Comparison of ENCODE assay signal across 9 cellular contexts in the genomic region with DNA sequence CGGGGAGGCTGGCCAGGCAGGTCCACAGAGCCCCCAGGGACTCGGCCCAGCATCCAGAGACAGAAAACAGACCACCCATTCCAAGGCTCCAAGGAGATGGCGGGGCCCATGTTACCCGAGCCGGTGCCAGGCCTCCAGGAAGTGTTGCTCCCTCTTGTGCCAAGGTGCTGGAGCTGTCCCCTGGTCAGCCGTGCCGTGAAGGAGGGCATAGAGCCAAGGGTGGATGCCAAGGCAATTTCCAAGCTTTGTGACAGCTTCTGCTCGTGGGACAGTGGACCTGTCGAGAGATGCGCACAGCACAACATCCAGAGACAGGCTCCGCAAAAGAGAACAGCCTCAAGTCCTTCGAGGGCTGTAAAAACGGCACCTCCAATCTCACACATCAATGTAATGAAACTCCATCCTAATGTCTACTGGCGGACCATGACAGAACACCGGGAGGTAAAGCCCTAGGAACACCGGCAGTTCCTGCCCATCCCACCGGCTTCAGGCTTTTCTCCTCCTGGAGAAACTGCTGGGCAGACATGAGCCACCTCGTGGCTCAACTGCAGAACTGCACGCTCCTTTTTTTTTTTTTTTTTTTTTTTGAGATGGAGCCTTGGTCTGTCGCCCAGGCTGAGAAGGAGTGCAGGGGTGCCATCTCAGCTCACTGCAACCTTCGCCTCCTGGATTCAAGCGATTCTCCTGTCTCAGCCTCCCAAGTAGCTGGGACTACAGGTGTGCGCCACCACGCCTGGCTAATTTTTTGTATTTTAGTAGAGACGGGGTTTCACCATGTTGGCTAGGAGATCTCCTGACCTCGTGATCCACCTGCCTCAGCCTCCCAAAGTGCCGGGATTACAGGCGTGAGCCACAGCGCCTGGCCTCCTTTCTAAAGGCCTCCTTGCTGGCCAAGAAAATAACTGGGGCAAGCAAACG. TPM values are rescaled to one million over a fixed set of nuclear protein-coding genes. Genes with fewer than 3 reads are reported as not detected.
DNase-seq lines count a peak whose midpoint lies in the region; ATAC-seq and TF ChIP-seq lines count a peak whose summit lies in the region.
"Had no signal": no experiment of that assay in that cellular context is flagged by ENCODE, and none has a peak within 500 bp of the region (broad histone marks: within the 10 kb centered on the region; RNA-seq: fewer than 3 reads in every experiment).

No MANE protein-coding gene starts in this region.

- H3K36me3 ChIP-seq in adrenal gland (replicated peaks in 1 of 2) (no peaks in the 10 kb centered on the region), left ventricle myocardium inferior (peaks cover 6% of the 10 kb centered on the region), sigmoid colon (peaks cover 0 to 33% (median 2%) of the 10 kb centered on the region in 4 donors)

- in situ Hi-C loops in GM13976 (cut with MboI; ENCODE audit: low sequenced_read_pairs, unreplicated experiment) = no loop called here

- H3K4me1 ChIP-seq in adrenal gland (replicated peaks in 1 of 2) (peaks cover 23 to 33% of the 10 kb centered on the region in 2 donors), left ventricle myocardium inferior (peaks cover 15% of the 10 kb centered on the region), sigmoid colon (peaks cover 0 to 13% (median 8%) of the 10 kb centered on the region in 4 donors)

- H3K27me3 ChIP-seq in adrenal gland = no peaks in the 10 kb centered on the region
- H3K27me3 ChIP-seq in left ventricle myocardium inferior (ENCODE audit: low read depth) = no peaks in the 10 kb centered on the region
- H3K27me3 ChIP-seq in sigmoid colon = no peaks in the 10 kb centered on the region

- intact Hi-C loops in adrenal gland (cut with DNase I) (loop anchor here in 1 of 2 donors (10.0 kb wide), 1 partner anchor 61 kb away; no protein-coding TSS in a partner anchor), left ventricle myocardium inferior (cut with micrococcal nuclease) (loop anchor here (10.0 kb wide), 1 partner anchor 61 kb away; no protein-coding TSS in a partner anchor), sigmoid colon (cut with DNase I) (loop anchor here (2.0 kb wide), 1 partner anchor 61 kb away; no protein-coding TSS in a partner anchor)

- 39 to 46% (median 46%) methylated on average over 23 to 30 of the region's 30 CpGs for WGBS in adrenal gland, 4 donors
- WGBS in sigmoid colon, 2 donors = 54 to 59% methylated on average over 30 of the region's 30 CpGs

- no peak for ATAC-seq in HG03565 (IDR thresholded peaks at IDR 0.05; ENCODE audit: unreplicated experiment)

- TF ChIP-seq POLR2A in adrenal gland (IDR thresholded peaks at IDR 0.05) = no peak
- no peak for TF ChIP-seq POLR2A in sigmoid colon (IDR thresholded peaks at IDR 0.05)

- no peaks in the 10 kb centered on the region for H3K9me3 ChIP-seq in adrenal gland (replicated peaks in 1 of 3)
- H3K9me3 ChIP-seq in left ventricle myocardium inferior (replicated peaks) = no peaks in the 10 kb centered on the region
- no peaks in the 10 kb centered on the region for H3K9me3 ChIP-seq in sigmoid colon

- H3K27ac ChIP-seq in C4-2B (no peak overlapping the region), adrenal gland (peak overlapping the region; percentile 10 to 94 (median 90)), left ventricle myocardium inferior (replicated peaks) (no peak overlapping the region), sigmoid colon (no peak overlapping the region)

- H3K4me3 ChIP-seq in adrenal gland (no peak overlapping the region), left ventricle myocardium inferior (no peak overlapping the region), sigmoid colon (no peak overlapping the region)

- TF ChIP-seq EP300 in sigmoid colon (IDR thresholded peaks at IDR 0.05) = no peak

- peak; percentile 87 for TF ChIP-seq CTCF in C4-2B (conservative IDR thresholded peaks at IDR 0.05)
- TF ChIP-seq CTCF in GM13976 (IDR thresholded peaks at IDR 0.05; ENCODE audit: borderline replicate concordance, control extremely low read depth, extremely low read depth, insufficient read depth, missing control alignments) = peak; percentile 55
- TF ChIP-seq CTCF in adrenal gland (IDR thresholded peaks at IDR 0.05) = peak; percentile 55 to 89 (median 80)
- TF ChIP-seq CTCF in left ventricle myocardium inferior (IDR thresholded peaks at IDR 0.05; ENCODE audit: borderline replicate concordance) = peak; percentile 87
- peak in 3 of 4 experiments; percentile 44 to 64 (median 55) for TF ChIP-seq CTCF in sigmoid colon (IDR thresholded peaks at IDR 0.05)

- peak; percentile 84 for DNase-seq in GM13976 (ENCODE audit: low spot score)
- peak; percentile 26 for DNase-seq in NCI-H2196 treated with DMSO at 0.1 percent for 48 hours (lab: John Stamatoyannopoulos, UW; ENCODE audit: unreplicated experiment)
- DNase-seq in adrenal gland = peak in 6 of 7 donors; percentile 47 to 67 (median 66)
- no peak for DNase-seq in left ventricle myocardium inferior
- no peak for DNase-seq in sigmoid colon
- no peak for DNase-seq in activated gamma-delta T cell (lab: John Stamatoyannopoulos, UW)

RNA-seq across cellular contexts. Expression of a gene that starts 30.9 kb away (rescaled TPM):
- total RNA-seq in adrenal gland (under 1 TPM in 3 of 8 donors, not detected in 5; 0.53 to 0.75 (median 0.74) TPM), left ventricle myocardium inferior (0.38 TPM), sigmoid colon (not detected)
- polyA plus RNA-seq in adrenal gland (under 1 TPM in 1 of 3 donors, not detected in 2; 0.27 TPM), sigmoid colon (not detected)
- total RNA-seq: pulmonary artery endothelial cell had no signal

RNA-seq across cellular contexts. Expression of a gene that starts 44.0 kb away (rescaled TPM):
- total RNA-seq in adrenal gland = 1 to 10 TPM in 3 of 8 donors, under 1 TPM in 2, not detected in 3; 0.47 to 1.8 (median 1.1) TPM
- 10 to 100 TPM in 1 of 3 donors, 1 to 10 TPM in 1, not detected in 1; 1.5 to 20.5 TPM for polyA plus RNA-seq in adrenal gland
- not detected for total RNA-seq in left ventricle myocardium inferior
- total RNA-seq in sigmoid colon = not detected
- polyA plus RNA-seq in sigmoid colon = under 1 TPM in 1 of 3 donors, not detected in 2; 0.29 TPM
- total RNA-seq: pulmonary artery endothelial cell had no signal

RNA-seq across cellular contexts. Expression of a gene that starts 44.2 kb away (rescaled TPM):
- total RNA-seq in adrenal gland (10 to 100 TPM; 19.1 to 33.8 (median 27.2) TPM), left ventricle myocardium inferior (27.8 TPM), sigmoid colon (10 to 100 TPM in 2 of 4 donors, 1 to 10 TPM in 2; 9.1 to 12.5 (median 10.3) TPM)
- polyA plus RNA-seq in adrenal gland (10 to 100 TPM in 2 of 3 donors, 1 to 10 TPM in 1; 7.2 to 45.0 (median 12.3) TPM), sigmoid colon (10 to 100 TPM in 2 of 3 donors, 1 to 10 TPM in 1; 7.2 to 14.4 (median 11.3) TPM)

RNA-seq across cellular contexts. Expression of a gene that starts 44.2 kb away (rescaled TPM):
- total RNA-seq in adrenal gland = 10 to 100 TPM in 1 of 8 donors, 1 to 10 TPM in 7; 3.1 to 10.2 (median 8.1) TPM
- 1 to 10 TPM; 4.8 to 9.2 (median 5.0) TPM for polyA plus RNA-seq in adrenal gland
- total RNA-seq in left ventricle myocardium inferior = 3.1 TPM
- 1 to 10 TPM; 6.3 to 9.4 (median 7.5) TPM for total RNA-seq in sigmoid colon
- 1 to 10 TPM; 3.0 to 5.0 (median 3.0) TPM for polyA plus RNA-seq in sigmoid colon

RNA-seq across cellular contexts. Expression of a gene that starts 57.9 kb away (rescaled TPM):
- 10 to 100 TPM in 5 of 8 donors, 1 to 10 TPM in 3; 5.8 to 29.9 (median 11.5) TPM for total RNA-seq in adrenal gland
- polyA plus RNA-seq in adrenal gland = 10 to 100 TPM in 1 of 3 donors, 1 to 10 TPM in 2; 3.6 to 12.9 (median 6.5) TPM
- total RNA-seq in left ventricle myocardium inferior = 13.4 TPM
- total RNA-seq in sigmoid colon = 1 to 10 TPM; 5.4 to 9.4 (median 8.4) TPM
- 10 to 100 TPM in 1 of 3 donors, 1 to 10 TPM in 2; 2.4 to 10.5 (median 2.5) TPM for polyA plus RNA-seq in sigmoid colon

Comparison
In these comparisons a context has a peak if more than half of its experiments do, and no peak if none do; other contexts are left out.
1. H3K27ac ChIP-seq: peak in adrenal gland (5 of 5); none in C4-2B (single experiment), left ventricle myocardium inferior (single experiment) and sigmoid colon (0 of 4).
2. DNase-seq: peak in GM13976 (single experiment), NCI-H2196 treated with DMSO at 0.1 percent for 48 hours (single experiment) and adrenal gland (6 of 7); none in left ventricle myocardium inferior (single experiment), sigmoid colon (single experiment) and activated gamma-delta T cell (single experiment).
3. Peak in every context shown above with its lines, with median percentiles within 50 percentile points of each other: CTCF ChIP-seq.